Comparison of ENCODE assay signal across 15 cellular contexts in the genomic region with DNA sequence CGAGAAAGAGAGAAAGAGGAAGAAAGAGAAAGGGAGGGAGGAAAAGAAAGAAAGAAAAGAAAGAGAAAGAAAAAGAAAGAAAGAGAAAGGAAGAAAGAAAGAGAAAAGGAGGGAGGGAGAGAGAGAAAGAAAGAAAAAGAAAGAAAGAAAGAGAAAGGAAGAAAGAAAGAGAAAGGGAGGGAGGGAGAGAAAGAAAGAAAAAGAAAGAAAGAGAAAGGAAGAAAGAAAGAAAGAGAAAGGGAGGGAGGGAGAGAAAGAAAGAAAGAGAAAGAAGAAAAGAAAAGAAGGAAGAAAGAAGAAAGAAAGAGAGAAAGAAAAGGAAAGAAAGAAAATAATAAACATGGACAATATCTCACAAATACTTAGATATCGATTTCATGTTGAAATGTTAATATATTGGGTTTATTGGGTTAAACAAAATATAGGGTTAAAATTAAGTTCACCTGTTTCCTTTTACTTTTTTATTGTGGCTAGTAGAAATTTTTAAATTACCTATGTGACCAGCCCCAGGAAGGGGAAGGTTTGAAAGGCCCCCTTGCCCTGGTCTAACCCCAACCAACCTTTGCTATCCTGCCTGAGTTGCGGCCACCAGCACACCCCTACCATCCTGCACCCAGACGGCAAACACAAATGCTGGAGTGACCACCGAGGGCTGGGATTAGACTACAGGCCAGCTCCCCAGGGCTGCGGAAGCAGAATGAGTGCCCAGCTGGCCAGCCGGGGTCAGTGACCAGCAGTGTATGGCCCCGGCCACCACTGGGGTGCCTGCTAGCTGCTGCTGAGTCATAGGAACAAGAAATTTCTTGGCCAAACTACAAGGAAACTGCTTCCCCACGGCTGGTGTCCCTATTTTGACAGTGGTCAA.
DNase-seq lines count a peak whose midpoint lies in the region; ATAC-seq and TF ChIP-seq lines count a peak whose summit lies in the region.
"Had no signal": no experiment of that assay in that cellular context is flagged by ENCODE, and none has a peak within 500 bp of the region (broad histone marks: within the 10 kb centered on the region; RNA-seq: fewer than 3 reads in every experiment).

No MANE protein-coding gene starts in this region.

- H3K9me2 ChIP-seq in PC-3 (replicated peaks; ENCODE audit: low read length): no peaks in the 10 kb centered on the region

- no peaks in the 10 kb centered on the region for H4K20me1 ChIP-seq in PC-3 (ENCODE audit: low read length)

- H3K79me2 ChIP-seq in PC-3 (ENCODE audit: low read length): no peaks in the 10 kb centered on the region

- peak; percentile 64 for ATAC-seq in PC-3
- peak; percentile 32 for ATAC-seq in omental fat pad (ENCODE audit: low FRiP score)
- no peak for ATAC-seq in HG03175 (IDR thresholded peaks at IDR 0.05; ENCODE audit: unreplicated experiment)

- POLR2A ChIA-PET in PC-3 (lab: Charles Lee; ENCODE audit: unreplicated experiment): no interaction called here

- peaks cover 24% of the 10 kb centered on the region for H3K4me1 Mint-ChIP-seq in nephron progenitor cell

- no peak overlapping the region for H3K4me3 ChIP-seq in PC-3 (ENCODE audit: low read length)

- intact Hi-C loops in PC-3 (cut with micrococcal nuclease): no loop called here

- peaks cover 20% of the 10 kb centered on the region for H3K9me3 Mint-ChIP-seq in nephron progenitor cell

- H3K4me2 ChIP-seq in PC-3 (ENCODE audit: low read length): no peak overlapping the region

- CTCF ChIA-PET in PC-3 (lab: Charles Lee): no interaction called here

- no peaks in the 10 kb centered on the region for H3K9me3 ChIP-seq in PC-3 (ENCODE audit: low read length)

- peaks cover 6% of the 10 kb centered on the region; the same call in 1 of the 2 replicates for H3K4me1 ChIP-seq in PC-3 (ENCODE audit: insufficient read depth, low read length)

- no peaks in the 10 kb centered on the region for H3K36me3 Mint-ChIP-seq in nephron progenitor cell (ENCODE audit: low read depth)

- in situ Hi-C loops in Caki2 (cut with HindIII; ENCODE audit: low pct_unique_long_range_greater_than_20kb, low sequenced_read_pairs): no loop called here

- no peaks in the 10 kb centered on the region for H3K36me3 ChIP-seq in PC-3 (ENCODE audit: low read depth, low read length)

- DNase-seq in Caki2 (ENCODE audit: low read depth) (peak; percentile 36), PC-3 (peak; percentile 14), glomerular endothelial cell (ENCODE audit: extremely low read depth, low read depth, low spot score) (peak; percentile 3), omental fat pad (ENCODE audit: low spot score) (no peak), NCI-H2081 treated with DMSO at 0.1 percent for 48 hours (lab: John Stamatoyannopoulos, UW) (no peak), COLO829 (ENCODE audit: low spot score) (no peak), nephron progenitor cell (no peak)
- DNase-seq: activated CD4-positive, alpha-beta T cell treated with anti-CD3 and anti-CD28 coated beads, Interleukin-2, amount 50 U/mL, for 4 hours; activated gamma-delta T cell; GOT3; hippocampal formation; NCI-H446 treated with DMSO at 0.1 percent for 48 hours; stimulated activated CD4-positive, alpha-beta T cell treated with anti-CD3 and anti-CD28 coated beads, Interleukin-4, amount 100 ng/mL, for 4 hours; stimulated activated naive CD4-positive, alpha-beta T cell had no signal

- no peak overlapping the region for H3K27ac ChIP-seq in PC-3 (ENCODE audit: low read length)

- no peak overlapping the region for H3K4me3 Mint-ChIP-seq in nephron progenitor cell

- no peak overlapping the region for H3K27ac Mint-ChIP-seq in nephron progenitor cell

- no peaks in the 10 kb centered on the region for H3K27me3 ChIP-seq in PC-3 (ENCODE audit: low read length)

- H3K27me3 Mint-ChIP-seq in nephron progenitor cell (ENCODE audit: low read depth, poor library complexity): peaks cover 14% of the 10 kb centered on the region

- BruUV-seq in PC-3 (replicated peaks; lab: Mats Ljungman, UMichigan): no TSS peak

- no peak overlapping the region for H3K9ac ChIP-seq in PC-3 (ENCODE audit: low read length)

- H2AFZ ChIP-seq in PC-3 (ENCODE audit: low read length): no peak overlapping the region

- no peaks in the 10 kb centered on the region for H3F3A ChIP-seq in PC-3 (ENCODE audit: low read length, unreplicated experiment)

- TF ChIP-seq CTCF in PC-3 (conservative IDR thresholded peaks at IDR 0.05; ENCODE audit: low read depth, low read length) (no peak), omental fat pad (IDR thresholded peaks at IDR 0.05) (no peak), nephron progenitor cell (IDR thresholded peaks at IDR 0.05) (no peak)

Comparison
In these comparisons a context has a peak if more than half of its experiments do, and no peak if none do; other contexts are left out.
1. DNase-seq: peak in Caki2 (single experiment), PC-3 (single experiment) and glomerular endothelial cell (single experiment); none in omental fat pad (single experiment), NCI-H2081 treated with DMSO at 0.1 percent for 48 hours (single experiment), COLO829 (single experiment) and nephron progenitor cell (single experiment).